39 cellular contexts compared by ENCODE assay signal in genomic region chr20:36119537-36119936, GRCh38. TPM values are rescaled to one million over a fixed set of nuclear protein-coding genes. Genes with fewer than 3 reads are reported as not detected.
"Had no signal": no experiment of that assay in that cellular context is flagged by ENCODE, and none has a peak within 500 bp of the region (broad histone marks: within the 10 kb centered on the region; RNA-seq: fewer than 3 reads in every experiment).

No MANE protein-coding gene starts in this region.

- H3K36me3 Mint-ChIP-seq: activated CD4-positive, alpha-beta memory T cell treated with anti-CD3 and anti-CD28 coated beads for 36 hours; activated naive CD4-positive, alpha-beta T cell treated with anti-CD3 and anti-CD28 coated beads, Interleukin-2, amount 10 ng/mL, durations not matched to agents 7 days and 5 days; activated naive CD4-positive, alpha-beta T cell treated with anti-CD3 and anti-CD28 coated beads, Interleukin-2, amount 50 U/mL, for 24 hours; activated naive CD8-positive, alpha-beta T cell; activated naive CD8-positive, alpha-beta T cell treated with anti-CD3 and anti-CD28 coated beads, Interleukin-2, amount 10 ng/mL, durations not matched to agents 7 days and 5 days; brain; T-cell had no signal

- H3K9me3 ChIP-seq: ascending aorta had no signal

- H3K27ac Mint-ChIP-seq: activated B cell treated with CpG ODN at 0.5 μM for 24 hours; activated CD4-positive, alpha-beta memory T cell treated with anti-CD3 and anti-CD28 coated beads for 36 hours; activated CD4-positive, alpha-beta T cell treated with anti-CD3 and anti-CD28 coated beads, Interleukin-2, amount 10 ng/mL, durations not matched to agents 24 days and 14 days; activated CD8-positive, alpha-beta T cell treated with anti-CD3 and anti-CD28 coated beads for 36 hours; activated naive CD4-positive, alpha-beta T cell treated with anti-CD3 and anti-CD28 coated beads, Interleukin-2, amount 10 ng/mL, durations not matched to agents 7 days and 5 days; activated naive CD4-positive, alpha-beta T cell treated with anti-CD3 and anti-CD28 coated beads, Interleukin-2, amount 50 U/mL, for 24 hours; activated naive CD8-positive, alpha-beta T cell; activated naive CD8-positive, alpha-beta T cell treated with anti-CD3 and anti-CD28 coated beads, Interleukin-2, amount 10 ng/mL, durations not matched to agents 7 days and 5 days; activated naive CD8-positive, alpha-beta T cell treated with anti-CD3 and anti-CD28 coated beads, Interleukin-2, amount 50 U/mL, for 24 hours; activated T-cell treated with anti-CD3 and anti-CD28 coated beads, Interleukin-2, amount 50 U/mL, for 72 hours; activated T-helper 1 cell treated with anti-CD3 and anti-CD28 coated beads, Interleukin-12 subunit alpha, Interleukin-12 subunit beta, Interleukin-2, Interleukin-4 antibody, amounts not matched to agents 30 ng/mL and 10 ng/mL and 1 ng/mL, durations not matched to agents 14 hours and 24 hours and 36 hours; activated T-helper 17 cell treated with anti-CD3 and anti-CD28 coated beads, Interleukin-2, amount 50 U/mL, for 72 hours; T-cell; T-helper 17 cell had no signal

- H3K4me3 ChIP-seq: ascending aorta, cardiac muscle cell had no signal

- H3K27ac ChIP-seq: ascending aorta, cardiac muscle cell, VCaP had no signal

- H3K4me1 ChIP-seq: ascending aorta had no signal

- H3K9me3 Mint-ChIP-seq: activated B cell treated with CpG ODN at 0.5 μM for 24 hours; activated CD4-positive, alpha-beta memory T cell treated with anti-CD3 and anti-CD28 coated beads for 36 hours; activated CD4-positive, alpha-beta T cell treated with anti-CD3 and anti-CD28 coated beads, Interleukin-2, amount 10 ng/mL, durations not matched to agents 24 days and 14 days; activated CD8-positive, alpha-beta T cell treated with anti-CD3 and anti-CD28 coated beads for 36 hours; activated naive CD4-positive, alpha-beta T cell treated with anti-CD3 and anti-CD28 coated beads, Interleukin-2, amount 10 ng/mL, durations not matched to agents 7 days and 5 days; activated naive CD4-positive, alpha-beta T cell treated with anti-CD3 and anti-CD28 coated beads, Interleukin-2, amount 50 U/mL, for 24 hours; activated naive CD8-positive, alpha-beta T cell treated with anti-CD3 and anti-CD28 coated beads, Interleukin-2, amount 10 ng/mL, durations not matched to agents 7 days and 5 days; activated naive CD8-positive, alpha-beta T cell treated with anti-CD3 and anti-CD28 coated beads, Interleukin-2, amount 50 U/mL, for 24 hours; activated T-cell treated with anti-CD3 and anti-CD28 coated beads, Interleukin-2, amount 50 U/mL, for 4 hours; activated T-cell treated with anti-CD3 and anti-CD28 coated beads, Interleukin-2, amount 50 U/mL, for 72 hours; activated T-helper 1 cell treated with anti-CD3 and anti-CD28 coated beads, Interleukin-12 subunit alpha, Interleukin-12 subunit beta, Interleukin-2, Interleukin-4 antibody, amounts not matched to agents 30 ng/mL and 10 ng/mL and 1 ng/mL, durations not matched to agents 14 hours and 24 hours and 36 hours; activated T-helper 17 cell treated with anti-CD3 and anti-CD28 coated beads, Interleukin-2, amount 50 U/mL, for 72 hours; brain; central memory CD8-positive, alpha-beta T cell; T-cell had no signal

- FAIRE-seq: bronchial epithelial cell, TTC549 had no signal

- ATAC-seq: activated CD8-positive, alpha-beta T cell treated with anti-CD3 and anti-CD28 coated beads for 36 hours; activated naive CD8-positive, alpha-beta T cell treated with anti-CD3 and anti-CD28 coated beads, Interleukin-2, amount 50 U/mL, for 24 hours; activated T-cell treated with anti-CD3 and anti-CD28 coated beads, Interleukin-2, amount 50 U/mL, for 4 hours; activated T-cell treated with anti-CD3 and anti-CD28 coated beads, Interleukin-2, amount 50 U/mL, for 72 hours; activated T-helper 17 cell treated with anti-CD3 and anti-CD28 coated beads, Interleukin-2, amount 50 U/mL, for 72 hours; T-cell; T-helper 17 cell had no signal

- H3K4me1 Mint-ChIP-seq: activated CD4-positive, alpha-beta T cell treated with anti-CD3 and anti-CD28 coated beads, Interleukin-2, amount 10 ng/mL, durations not matched to agents 24 days and 14 days; activated naive CD4-positive, alpha-beta T cell treated with anti-CD3 and anti-CD28 coated beads, Interleukin-2, amount 10 ng/mL, durations not matched to agents 7 days and 5 days; activated naive CD4-positive, alpha-beta T cell treated with anti-CD3 and anti-CD28 coated beads, Interleukin-2, amount 50 U/mL, for 24 hours; activated naive CD8-positive, alpha-beta T cell treated with anti-CD3 and anti-CD28 coated beads, Interleukin-2, amount 10 ng/mL, durations not matched to agents 7 days and 5 days; activated naive CD8-positive, alpha-beta T cell treated with anti-CD3 and anti-CD28 coated beads, Interleukin-2, amount 50 U/mL, for 24 hours; activated T-helper 17 cell treated with anti-CD3 and anti-CD28 coated beads, Interleukin-2, amount 50 U/mL, for 72 hours; brain; central memory CD8-positive, alpha-beta T cell; T-cell had no signal

- H3K27me3 ChIP-seq: ascending aorta, cardiac muscle cell had no signal

- H3K4me3 Mint-ChIP-seq: activated B cell treated with CpG ODN at 0.5 μM for 24 hours; activated CD4-positive, alpha-beta memory T cell treated with anti-CD3 and anti-CD28 coated beads for 36 hours; activated CD4-positive, alpha-beta T cell treated with anti-CD3 and anti-CD28 coated beads, Interleukin-2, amount 10 ng/mL, durations not matched to agents 24 days and 14 days; activated CD8-positive, alpha-beta T cell treated with anti-CD3 and anti-CD28 coated beads for 36 hours; activated naive CD4-positive, alpha-beta T cell treated with anti-CD3 and anti-CD28 coated beads, Interleukin-2, amount 10 ng/mL, durations not matched to agents 7 days and 5 days; activated naive CD4-positive, alpha-beta T cell treated with anti-CD3 and anti-CD28 coated beads, Interleukin-2, amount 50 U/mL, for 24 hours; activated naive CD8-positive, alpha-beta T cell; activated naive CD8-positive, alpha-beta T cell treated with anti-CD3 and anti-CD28 coated beads, Interleukin-2, amount 10 ng/mL, durations not matched to agents 7 days and 5 days; activated naive CD8-positive, alpha-beta T cell treated with anti-CD3 and anti-CD28 coated beads, Interleukin-2, amount 50 U/mL, for 24 hours; activated T-cell treated with anti-CD3 and anti-CD28 coated beads, Interleukin-2, amount 50 U/mL, for 4 hours; activated T-cell treated with anti-CD3 and anti-CD28 coated beads, Interleukin-2, amount 50 U/mL, for 72 hours; activated T-helper 1 cell treated with anti-CD3 and anti-CD28 coated beads, Interleukin-12 subunit alpha, Interleukin-12 subunit beta, Interleukin-2, Interleukin-4 antibody, amounts not matched to agents 30 ng/mL and 10 ng/mL and 1 ng/mL, durations not matched to agents 14 hours and 24 hours and 36 hours; activated T-helper 17 cell treated with anti-CD3 and anti-CD28 coated beads, Interleukin-2, amount 50 U/mL, for 72 hours; brain; central memory CD8-positive, alpha-beta T cell; T-cell; T-helper 17 cell had no signal

- DNase-seq: activated B cell treated with CpG ODN at 0.5 μM for 24 hours; activated CD4-positive, alpha-beta memory T cell treated with anti-CD3 and anti-CD28 coated beads for 36 hours; activated CD4-positive, alpha-beta T cell treated with anti-CD3 and anti-CD28 coated beads for 4 hours; activated CD4-positive, alpha-beta T cell treated with anti-CD3 and anti-CD28 coated beads, Interleukin-2, amount 10 ng/mL, durations not matched to agents 24 days and 14 days; activated CD4-positive, alpha-beta T cell treated with anti-CD3 and anti-CD28 coated beads, Interleukin-2, amount 50 U/mL, for 1 hour; activated CD4-positive, alpha-beta T cell treated with anti-CD3 and anti-CD28 coated beads, Interleukin-2, amount 50 U/mL, for 4 hours; activated CD4-positive, CD25-positive, alpha-beta regulatory T cell treated with anti-CD3 and anti-CD28 coated beads, Interleukin-2, amount 50 U/mL, for 72 hours; activated CD8-positive, alpha-beta memory T cell treated with anti-CD3 and anti-CD28 coated beads, Interleukin-2, amount 50 U/mL, for 4 hours; activated CD8-positive, alpha-beta T cell treated with anti-CD3 and anti-CD28 coated beads for 36 hours; activated effector memory CD4-positive, alpha-beta T cell treated with anti-CD3 and anti-CD28 coated beads, Interleukin-2, amount 50 U/mL, for 16 hours; activated gamma-delta T cell treated with Interleukin-2 at 50 U/mL for 16 hours; activated naive CD4-positive, alpha-beta T cell treated with anti-CD3 and anti-CD28 coated beads, Interleukin-2, amount 10 ng/mL, durations not matched to agents 7 days and 5 days; activated naive CD4-positive, alpha-beta T cell treated with Interleukin-2 at 50 U/mL for 16 hours; activated naive CD8-positive, alpha-beta T cell treated with anti-CD3 and anti-CD28 coated beads, Interleukin-2, amount 10 ng/mL, durations not matched to agents 7 days and 5 days; activated naive CD8-positive, alpha-beta T cell treated with anti-CD3 and anti-CD28 coated beads, Interleukin-2, amount 50 U/mL, for 24 hours; activated T-cell treated with anti-CD3 and anti-CD28 coated beads for 4 hours; activated T-cell treated with anti-CD3 and anti-CD28 coated beads, Interleukin-2, amount 50 U/mL, for 1 hour; activated T-cell treated with anti-CD3 and anti-CD28 coated beads, Interleukin-2, amount 50 U/mL, for 4 hours; activated T-cell treated with anti-CD3 and anti-CD28 coated beads, Interleukin-2, amount 50 U/mL, for 72 hours; amygdala; anterior cingulate cortex; caudate nucleus; cerebellar nuclear complex; T-cell; T-helper 17 cell; T-helper 9 cell had no signal

- H3K36me3 ChIP-seq: ascending aorta, cardiac muscle cell had no signal

RNA-seq across cellular contexts. Expression of gene EPB41L1, which starts 35.0 kb away (rescaled TPM):
- total RNA-seq: T-helper 1 cell treated with Interleukin-12 subunit alpha and Interleukin-12 subunit beta and Interleukin-4 antibody, amounts not matched to agents 30 ng/mL and 1 ng/mL, for 36 hours; T-helper 2 cell treated with Interferon-gamma antibody and Interleukin-4, amounts not matched to agents 100 ng/mL and 5 ng/mL, for 36 hours had no signal
